8 cellular contexts compared by ENCODE assay signal in genomic region chr14:75132374-75133086, GRCh38. TPM values are rescaled to one million over a fixed set of nuclear protein-coding genes. Genes with fewer than 3 reads are reported as not detected.
A peak's percentile ranks its signal among the peaks of the same experiment; 100 is the strongest.
DNase-seq lines count a peak whose midpoint lies in the region; ATAC-seq, FAIRE-seq and TF ChIP-seq lines count a peak whose summit lies in the region.

No MANE protein-coding gene starts in this region.

- ATAC-seq in HG02981 (IDR thresholded peaks at IDR 0.05; ENCODE audit: unreplicated experiment) = no peak

- no peak for FAIRE-seq in bronchial epithelial cell (lab: Jason Lieb, UNC)

- no peaks in the 10 kb centered on the region for H3K27me3 ChIP-seq in bronchial epithelial cell (ENCODE audit: control insufficient read depth, insufficient read depth, low read length)

- peak; percentile 44 for TF ChIP-seq CTCF in bronchial epithelial cell (IDR thresholded peaks at IDR 0.05; ENCODE audit: insufficient read depth, low read length, severe bottlenecking)

- peaks cover 7% of the 10 kb centered on the region for H3K36me3 ChIP-seq in bronchial epithelial cell (ENCODE audit: control insufficient read depth, insufficient read depth, low read length)

- DNase-seq in activated gamma-delta T cell treated with Interleukin-2 at 50 U/mL for 16 hours (peak; percentile 48), activated gamma-delta T cell (lab: John Stamatoyannopoulos, UW) (no peak), NCI-H1092 treated with DMSO at 0.1 percent for 48 hours (lab: John Stamatoyannopoulos, UW) (peak; percentile 52), SK-N-DZ (ENCODE audit: low spot score) (peak; percentile 60), bronchial epithelial cell (ENCODE audit: low read depth) (peak; percentile 69), islet precursor cell (peak; percentile 71)
- peak; percentile 51 to 52 for DNase-seq in stimulated activated CD4-positive, alpha-beta T cell treated with anti-CD3 and anti-CD28 coated beads, Interleukin-2, amount 100 ng/mL, for 48 hours

- no peak overlapping the region for H3K4me3 ChIP-seq in bronchial epithelial cell (ENCODE audit: low read depth, low read length)

RNA-seq across cellular contexts. Expression of gene NEK9, which starts 5.7 kb away (rescaled TPM):
- polyA plus RNA-seq in SK-N-DZ (2014; cell fraction: cytosol; rRNA removed) = 10.1 and 13.7 TPM in 2 replicates
- polyA plus RNA-seq in SK-N-DZ (2014; cell fraction: nucleus; rRNA removed) = 22.3 and 58.1 TPM in 2 replicates
- total RNA-seq in bronchial epithelial cell = 26.3 and 34.3 TPM in 2 replicates

RNA-seq across cellular contexts. Expression of gene TMED10, which starts 43.9 kb away (rescaled TPM):
- polyA plus RNA-seq in SK-N-DZ (2014; cell fraction: cytosol; rRNA removed) = 83.2 and 94.4 TPM in 2 replicates
- 40.0 and 43.1 TPM in 2 replicates for polyA plus RNA-seq in SK-N-DZ (2014; cell fraction: nucleus; rRNA removed)
- total RNA-seq in bronchial epithelial cell = 244 and 363 TPM in 2 replicates
